Comparison of ENCODE assay signal across 19 cellular contexts in the genomic region with DNA sequence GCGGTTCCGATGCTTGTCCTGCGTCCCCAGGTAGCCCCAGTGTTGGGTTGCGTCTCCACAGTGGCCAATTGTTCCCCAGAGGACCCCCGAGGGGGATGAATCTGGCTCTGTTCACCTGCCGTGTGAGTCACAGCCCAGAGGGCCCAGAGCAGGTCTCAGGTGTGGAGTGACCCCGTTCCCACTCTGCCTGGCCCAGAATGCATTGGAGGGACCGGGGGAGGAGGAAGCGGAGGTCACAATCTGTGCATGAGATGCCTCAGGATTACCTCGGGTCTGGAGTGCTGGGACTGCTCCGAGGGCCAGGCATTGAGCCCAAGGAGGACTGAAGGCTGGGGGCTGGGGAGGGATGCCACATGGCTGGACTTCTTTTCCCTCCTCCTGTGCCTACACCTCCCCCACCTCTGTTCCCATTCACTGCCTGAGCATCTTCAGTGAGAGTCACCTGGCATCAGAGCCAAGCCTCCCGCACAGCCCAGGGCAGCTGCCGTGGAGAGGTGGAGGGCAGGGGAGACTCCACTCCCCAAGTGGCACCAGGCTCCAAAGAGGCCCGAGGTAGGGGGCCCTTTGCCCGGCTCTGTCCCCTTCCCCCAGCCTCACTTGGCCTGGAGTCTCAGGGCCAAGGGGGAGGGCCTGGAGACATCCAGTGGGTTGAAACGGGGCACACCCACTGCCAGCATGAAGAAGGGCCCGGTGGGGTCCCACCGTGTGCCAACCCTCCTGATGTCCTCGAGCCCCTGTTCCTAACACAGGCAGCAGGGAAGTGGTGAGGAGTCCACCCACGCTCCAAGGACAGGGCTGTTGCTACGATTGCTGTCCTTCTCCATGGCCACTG.
A peak's percentile ranks its signal among the peaks of the same experiment; 100 is the strongest.
DNase-seq lines count a peak whose midpoint lies in the region; ATAC-seq and TF ChIP-seq lines count a peak whose summit lies in the region.
"Had no signal": no experiment of that assay in that cellular context is flagged by ENCODE, and none has a peak within 500 bp of the region (broad histone marks: within the 10 kb centered on the region; RNA-seq: fewer than 3 reads in every experiment).

No MANE protein-coding gene starts in this region.

- H3K9me3 ChIP-seq in left lung (no peaks in the 10 kb centered on the region), suprapubic skin (no peaks in the 10 kb centered on the region), SJCRH30 (replicated peaks) (no peaks in the 10 kb centered on the region), T-helper 17 cell (ENCODE audit: control insufficient read depth, low read length, poor library complexity, severe bottlenecking) (no peaks in the 10 kb centered on the region)
- H3K9me3 ChIP-seq: BLaER1 treated with 17β-estradiol and CSF1 and Interleukin-3, amounts not matched to agents 10 nM and 100 nM had no signal

- H3K4me3 Mint-ChIP-seq in GM23338 (no peak overlapping the region), T-helper 17 cell (no peak overlapping the region)
- H3K4me3 Mint-ChIP-seq: CD8-positive, alpha-beta T cell had no signal

- H3K27ac Mint-ChIP-seq in GM23338: no peak overlapping the region; the same call in 1 of the 2 replicates
- no peak overlapping the region for H3K27ac Mint-ChIP-seq in T-helper 17 cell
- H3K27ac Mint-ChIP-seq: CD8-positive, alpha-beta T cell had no signal

- no peaks in the 10 kb centered on the region for H3K9me2 ChIP-seq in GM23338 (ENCODE audit: insufficient read depth)

- H3K27ac ChIP-seq in GM23338 (ENCODE audit: low read depth) (no peak overlapping the region), left lung (no peak overlapping the region), suprapubic skin (no peak overlapping the region), SJCRH30 (no peak overlapping the region)
- H3K27ac ChIP-seq: BLaER1 treated with 17β-estradiol and CSF1 and Interleukin-3, amounts not matched to agents 10 nM and 100 nM had no signal

- H3K4me2 ChIP-seq in GM23338: no peak overlapping the region
- H3K4me2 ChIP-seq: BLaER1 treated with 17β-estradiol and CSF1 and Interleukin-3, amounts not matched to agents 10 nM and 100 nM had no signal

- H3K4me3 ChIP-seq in GM23338 (no peak overlapping the region), left lung (no peak overlapping the region), suprapubic skin (no peak overlapping the region), SJCRH30 (no peak overlapping the region)
- H3K4me3 ChIP-seq: BLaER1 treated with 17β-estradiol and CSF1 and Interleukin-3, amounts not matched to agents 10 nM and 100 nM had no signal

- TF ChIP-seq EP300 in suprapubic skin (IDR thresholded peaks at IDR 0.05): no peak

- 0 out of 2 replicates have a peak, but pooled peaks cover 7% of the 10 kb centered on the region for H3K4me1 ChIP-seq in GM23338 (ENCODE audit: insufficient read depth)
- no peaks in the 10 kb centered on the region for H3K4me1 ChIP-seq in left lung
- no peaks in the 10 kb centered on the region for H3K4me1 ChIP-seq in suprapubic skin
- no peaks in the 10 kb centered on the region for H3K4me1 ChIP-seq in SJCRH30
- H3K4me1 ChIP-seq: BLaER1 treated with 17β-estradiol and CSF1 and Interleukin-3, amounts not matched to agents 10 nM and 100 nM had no signal

- H3K36me3 ChIP-seq in GM23338 (ENCODE audit: insufficient read depth) (no peaks in the 10 kb centered on the region; the same call in 1 of the 2 replicates), left lung (no peaks in the 10 kb centered on the region), suprapubic skin (no peaks in the 10 kb centered on the region), SJCRH30 (no peaks in the 10 kb centered on the region)
- H3K36me3 ChIP-seq: BLaER1 treated with 17β-estradiol and CSF1 and Interleukin-3, amounts not matched to agents 10 nM and 100 nM had no signal

- H3K4me1 Mint-ChIP-seq in GM23338: peaks cover 25% of the 10 kb centered on the region
- H3K4me1 Mint-ChIP-seq in T-helper 17 cell: peaks cover 2% of the 10 kb centered on the region

- DNase-seq in D341Med (ENCODE audit: low spot score) (peak; percentile 22), GM23338 (ENCODE audit: low spot score) (no peak), left lung (peak; percentile 14 to 54), suprapubic skin (ENCODE audit: low spot score in 2 of 2) (peak; percentile 39 to 65), SJCRH30 (no peak), T-helper 17 cell (no peak), mucosa of gallbladder (ENCODE audit: low spot score) (no peak)
- DNase-seq: Calu3; CD8-positive, alpha-beta T cell; GDM1; Karpas-422; MV-4-11; NCI-H1105 treated with DMSO at 0.1 percent for 48 hours; NCI-H2029 treated with DMSO at 0.1 percent for 48 hours; NCI-H226; NCI-H526; OCI-M1; SHP77 treated with DMSO at 0.1 percent for 48 hours had no signal

- TF ChIP-seq CTCF in GM23338 (conservative IDR thresholded peaks at IDR 0.05; ENCODE audit: low read depth in 2 of 2) (no peak), left lung (IDR thresholded peaks at IDR 0.05) (no peak), suprapubic skin (IDR thresholded peaks at IDR 0.05) (no peak)

- H3K36me3 Mint-ChIP-seq in GM23338 (ENCODE audit: low read depth) (no peaks in the 10 kb centered on the region), T-helper 17 cell (ENCODE audit: low read depth) (no peaks in the 10 kb centered on the region)
- H3K36me3 Mint-ChIP-seq: CD8-positive, alpha-beta T cell had no signal

- intact Hi-C loops in left lung (cut with DNase I): no loop called here

- H3K27me3 Mint-ChIP-seq in GM23338 (ENCODE audit: insufficient read depth, low read depth, poor library complexity) (no peaks in the 10 kb centered on the region), T-helper 17 cell (peaks cover 41% of the 10 kb centered on the region)

- no peaks in the 10 kb centered on the region for H3K27me3 ChIP-seq in GM23338 (ENCODE audit: insufficient read depth)
- peaks cover 0 to 31% of the 10 kb centered on the region in 2 donors for H3K27me3 ChIP-seq in left lung
- H3K27me3 ChIP-seq in suprapubic skin: peaks cover 12% of the 10 kb centered on the region
- H3K27me3 ChIP-seq in SJCRH30: no peaks in the 10 kb centered on the region
- H3K27me3 ChIP-seq: BLaER1 treated with 17β-estradiol and CSF1 and Interleukin-3, amounts not matched to agents 10 nM and 100 nM had no signal

- WGBS in suprapubic skin: 71% methylated on average over 12 of the region's 21 CpGs

- H3K9me3 Mint-ChIP-seq in GM23338: no peaks in the 10 kb centered on the region
- H3K9me3 Mint-ChIP-seq: CD8-positive, alpha-beta T cell had no signal

- ATAC-seq in GM23338: peak; percentile 40
- no peak for ATAC-seq in left lung
- ATAC-seq in T-helper 17 cell: no peak
- ATAC-seq: CD8-positive, alpha-beta T cell had no signal

- no peaks in the 10 kb centered on the region for H3K79me2 ChIP-seq in GM23338 (replicated peaks; ENCODE audit: insufficient read depth)

- H2AFZ ChIP-seq in GM23338: no peak overlapping the region

- H3F3A ChIP-seq in GM23338 (replicated peaks; ENCODE audit: low read depth): no peaks in the 10 kb centered on the region

- no peak for TF ChIP-seq POLR2A in suprapubic skin (IDR thresholded peaks at IDR 0.05)

- no peaks in the 10 kb centered on the region; the same call in 1 of the 2 replicates for H4K20me1 ChIP-seq in GM23338 (replicated peaks; ENCODE audit: insufficient read depth)
- H4K20me1 ChIP-seq: BLaER1 treated with 17β-estradiol and CSF1 and Interleukin-3, amounts not matched to agents 10 nM and 100 nM had no signal

TF ChIP-seq in GM23338, 12 proteins besides CTCF, POLR2A, EP300 and RAD21 (continues in another document):
- TF ChIP-seq STAT1 (IDR thresholded peaks at IDR 0.05; ENCODE audit: unreplicated experiment): no peak
- no peak for TF ChIP-seq POLR2AphosphoS5 (IDR thresholded peaks at IDR 0.05; ENCODE audit: low read depth)
- TF ChIP-seq NANOG (IDR thresholded peaks at IDR 0.05; ENCODE audit: borderline replicate concordance): no peak
- no peak for TF ChIP-seq ZNF331 (CRISPR knock-in tag; IDR thresholded peaks at IDR 0.05; ENCODE audit: low read depth)
- no peak for TF ChIP-seq JUNB (IDR thresholded peaks at IDR 0.05; ENCODE audit: unreplicated experiment)
- TF ChIP-seq EZH2phosphoT487 (IDR thresholded peaks at IDR 0.05; ENCODE audit: unreplicated experiment): no peak
- no peak for TF ChIP-seq CREB1 (CRISPR knock-in tag; IDR thresholded peaks at IDR 0.05; ENCODE audit: low read depth)
- TF ChIP-seq EZH2 (IDR thresholded peaks at IDR 0.05; ENCODE audit: low read depth, unreplicated experiment): no peak
- TF ChIP-seq, protein P1, sequence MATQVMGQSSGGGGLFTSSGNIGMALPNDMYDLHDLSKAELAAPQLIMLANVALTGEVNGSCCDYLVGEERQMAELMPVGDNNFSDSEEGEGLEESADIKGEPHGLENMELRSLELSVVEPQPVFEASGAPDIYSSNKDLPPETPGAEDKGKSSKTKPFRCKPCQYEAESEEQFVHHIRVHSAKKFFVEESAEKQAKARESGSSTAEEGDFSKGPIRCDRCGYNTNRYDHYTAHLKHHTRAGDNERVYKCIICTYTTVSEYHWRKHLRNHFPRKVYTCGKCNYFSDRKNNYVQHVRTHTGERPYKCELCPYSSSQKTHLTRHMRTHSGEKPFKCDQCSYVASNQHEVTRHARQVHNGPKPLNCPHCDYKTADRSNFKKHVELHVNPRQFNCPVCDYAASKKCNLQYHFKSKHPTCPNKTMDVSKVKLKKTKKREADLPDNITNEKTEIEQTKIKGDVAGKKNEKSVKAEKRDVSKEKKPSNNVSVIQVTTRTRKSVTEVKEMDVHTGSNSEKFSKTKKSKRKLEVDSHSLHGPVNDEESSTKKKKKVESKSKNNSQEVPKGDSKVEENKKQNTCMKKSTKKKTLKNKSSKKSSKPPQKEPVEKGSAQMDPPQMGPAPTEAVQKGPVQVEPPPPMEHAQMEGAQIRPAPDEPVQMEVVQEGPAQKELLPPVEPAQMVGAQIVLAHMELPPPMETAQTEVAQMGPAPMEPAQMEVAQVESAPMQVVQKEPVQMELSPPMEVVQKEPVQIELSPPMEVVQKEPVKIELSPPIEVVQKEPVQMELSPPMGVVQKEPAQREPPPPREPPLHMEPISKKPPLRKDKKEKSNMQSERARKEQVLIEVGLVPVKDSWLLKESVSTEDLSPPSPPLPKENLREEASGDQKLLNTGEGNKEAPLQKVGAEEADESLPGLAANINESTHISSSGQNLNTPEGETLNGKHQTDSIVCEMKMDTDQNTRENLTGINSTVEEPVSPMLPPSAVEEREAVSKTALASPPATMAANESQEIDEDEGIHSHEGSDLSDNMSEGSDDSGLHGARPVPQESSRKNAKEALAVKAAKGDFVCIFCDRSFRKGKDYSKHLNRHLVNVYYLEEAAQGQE (IDR thresholded peaks at IDR 0.05; ENCODE audit: unreplicated experiment): no peak

Comparison
In these comparisons a context has a peak if more than half of its experiments do, and no peak if none do; other contexts are left out.
1. DNase-seq: peak in D341Med (single experiment), left lung (2 of 2) and suprapubic skin (2 of 2); none in GM23338 (single experiment), SJCRH30 (0 of 2), T-helper 17 cell (0 of 3) and mucosa of gallbladder (single experiment).